Comparison of ENCODE assay signal across 1 cellular context in the genomic region with DNA sequence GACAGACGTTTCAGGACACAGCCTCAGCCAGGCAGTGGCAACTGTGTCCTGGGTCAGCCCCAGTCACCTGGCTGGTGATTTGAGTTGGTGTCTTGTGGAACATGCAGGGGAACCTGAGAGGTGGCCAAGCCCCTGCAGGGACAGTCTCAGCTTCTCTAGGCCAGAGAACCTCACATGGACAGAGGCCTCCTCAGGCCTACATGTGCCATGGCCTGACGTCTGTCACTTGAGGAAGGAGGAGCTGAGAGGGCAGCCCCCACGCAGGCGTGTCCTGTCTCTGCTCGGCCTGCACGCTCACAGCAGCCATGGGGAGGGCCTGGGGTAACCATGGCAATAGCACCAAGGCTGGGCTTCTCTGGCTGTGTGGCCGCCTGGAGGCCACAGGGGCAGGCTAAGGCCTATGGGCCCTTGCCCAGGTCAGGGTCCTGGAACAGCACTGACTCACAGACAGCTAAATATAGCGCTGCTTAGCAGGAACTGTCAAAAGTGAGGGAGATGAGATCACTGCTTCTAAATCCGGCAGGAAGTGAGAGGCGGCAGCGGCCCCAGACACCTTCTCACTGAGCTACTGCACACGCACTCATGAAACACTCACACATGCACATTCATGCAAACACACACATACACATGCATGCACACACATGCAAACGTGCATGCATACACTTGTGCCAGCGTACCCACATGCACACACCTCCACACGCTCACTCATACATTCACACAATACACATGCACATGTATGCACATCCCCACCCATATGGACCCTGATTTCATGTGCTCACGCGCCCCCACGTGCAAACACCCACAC.
TF ChIP-seq lines count a peak whose summit lies in the region.

No MANE protein-coding gene starts in this region.

TF ChIP-seq in K562, 482 proteins besides CTCF, POLR2A, EP300 and RAD21 (continued from another document and continues in another):
- TF ChIP-seq, protein P1, sequence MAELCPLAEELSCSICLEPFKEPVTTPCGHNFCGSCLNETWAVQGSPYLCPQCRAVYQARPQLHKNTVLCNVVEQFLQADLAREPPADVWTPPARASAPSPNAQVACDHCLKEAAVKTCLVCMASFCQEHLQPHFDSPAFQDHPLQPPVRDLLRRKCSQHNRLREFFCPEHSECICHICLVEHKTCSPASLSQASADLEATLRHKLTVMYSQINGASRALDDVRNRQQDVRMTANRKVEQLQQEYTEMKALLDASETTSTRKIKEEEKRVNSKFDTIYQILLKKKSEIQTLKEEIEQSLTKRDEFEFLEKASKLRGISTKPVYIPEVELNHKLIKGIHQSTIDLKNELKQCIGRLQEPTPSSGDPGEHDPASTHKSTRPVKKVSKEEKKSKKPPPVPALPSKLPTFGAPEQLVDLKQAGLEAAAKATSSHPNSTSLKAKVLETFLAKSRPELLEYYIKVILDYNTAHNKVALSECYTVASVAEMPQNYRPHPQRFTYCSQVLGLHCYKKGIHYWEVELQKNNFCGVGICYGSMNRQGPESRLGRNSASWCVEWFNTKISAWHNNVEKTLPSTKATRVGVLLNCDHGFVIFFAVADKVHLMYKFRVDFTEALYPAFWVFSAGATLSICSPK (IDR thresholded peaks at IDR 0.05; ENCODE audit: borderline replicate concordance), result no peak
- TF ChIP-seq FOXO4 (CRISPR knock-in tag; IDR thresholded peaks at IDR 0.05) (no peak), GATAD2B (IDR thresholded peaks at IDR 0.05; ENCODE audit: borderline replicate concordance) (no peak), KDM4B (IDR thresholded peaks at IDR 0.05; ENCODE audit: borderline replicate concordance in 2 of 2, low read depth in 1 of 2) (no peak; a peak in 1 of 4 replicates), ZNF780A (CRISPR knock-in tag; IDR thresholded peaks at IDR 0.05) (no peak), ZNF232 (CRISPR knock-in tag; IDR thresholded peaks at IDR 0.05) (0 out of 2 replicates have a peak, but pooled peaks have one; percentile 47), GABPA (tag; conservative IDR thresholded peaks at IDR 0.05; ENCODE audit: low read depth) (peak; percentile 39; the same call in 1 of the 2 replicates), ZNF184 (CRISPR knock-in tag; IDR thresholded peaks at IDR 0.05) (no peak), ZNF165 (CRISPR knock-in tag; IDR thresholded peaks at IDR 0.05; ENCODE audit: borderline replicate concordance) (no peak), SRSF3 (IDR thresholded peaks at IDR 0.05; ENCODE audit: insufficient read depth, low read length) (no peak), HBP1 (CRISPR knock-in tag; IDR thresholded peaks at IDR 0.05) (no peak), CHD7 (IDR thresholded peaks at IDR 0.05; ENCODE audit: low read depth, low read length) (no peak), POLR2AphosphoS5 (IDR thresholded peaks at IDR 0.05; ENCODE audit: control insufficient read depth, insufficient read depth, low read depth, low read length) (no peak), KAT8 (IDR thresholded peaks at IDR 0.05; ENCODE audit: low read depth) (no peak), PTRF (tag; IDR thresholded peaks at IDR 0.05) (no peak), ZNF239 (CRISPR knock-in tag; IDR thresholded peaks at IDR 0.05) (no peak), SNRNP70 (optimal IDR thresholded peaks at IDR 0.05; ENCODE audit: low read depth, low read length) (no peak), JUND (IDR thresholded peaks at IDR 0.05; ENCODE audit: borderline replicate concordance, low read depth, low read length) (peak; percentile 91), JUND (tag; IDR thresholded peaks at IDR 0.05; ENCODE audit: borderline replicate concordance, low read depth, low read length) (peak; percentile 95; the same call in 2 of the 3 replicates), ARID1B (IDR thresholded peaks at IDR 0.05) (no peak; the same call in 1 of the 2 replicates), ZNF384 (IDR thresholded peaks at IDR 0.05; ENCODE audit: low read depth, low read length) (no peak), PHF21A (IDR thresholded peaks at IDR 0.05; ENCODE audit: borderline replicate concordance, low read depth) (no peak), DACH1 (IDR thresholded peaks at IDR 0.05; ENCODE audit: partially characterized antibody) (no peak)
- TF ChIP-seq, protein P2, sequence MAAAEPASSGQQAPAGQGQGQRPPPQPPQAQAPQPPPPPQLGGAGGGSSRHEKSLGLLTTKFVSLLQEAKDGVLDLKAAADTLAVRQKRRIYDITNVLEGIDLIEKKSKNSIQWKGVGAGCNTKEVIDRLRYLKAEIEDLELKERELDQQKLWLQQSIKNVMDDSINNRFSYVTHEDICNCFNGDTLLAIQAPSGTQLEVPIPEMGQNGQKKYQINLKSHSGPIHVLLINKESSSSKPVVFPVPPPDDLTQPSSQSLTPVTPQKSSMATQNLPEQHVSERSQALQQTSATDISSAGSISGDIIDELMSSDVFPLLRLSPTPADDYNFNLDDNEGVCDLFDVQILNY (CRISPR knock-in tag; IDR thresholded peaks at IDR 0.05), result 0 out of 2 replicates have a peak, but pooled peaks have one; percentile 11
- TF ChIP-seq, protein P3, sequence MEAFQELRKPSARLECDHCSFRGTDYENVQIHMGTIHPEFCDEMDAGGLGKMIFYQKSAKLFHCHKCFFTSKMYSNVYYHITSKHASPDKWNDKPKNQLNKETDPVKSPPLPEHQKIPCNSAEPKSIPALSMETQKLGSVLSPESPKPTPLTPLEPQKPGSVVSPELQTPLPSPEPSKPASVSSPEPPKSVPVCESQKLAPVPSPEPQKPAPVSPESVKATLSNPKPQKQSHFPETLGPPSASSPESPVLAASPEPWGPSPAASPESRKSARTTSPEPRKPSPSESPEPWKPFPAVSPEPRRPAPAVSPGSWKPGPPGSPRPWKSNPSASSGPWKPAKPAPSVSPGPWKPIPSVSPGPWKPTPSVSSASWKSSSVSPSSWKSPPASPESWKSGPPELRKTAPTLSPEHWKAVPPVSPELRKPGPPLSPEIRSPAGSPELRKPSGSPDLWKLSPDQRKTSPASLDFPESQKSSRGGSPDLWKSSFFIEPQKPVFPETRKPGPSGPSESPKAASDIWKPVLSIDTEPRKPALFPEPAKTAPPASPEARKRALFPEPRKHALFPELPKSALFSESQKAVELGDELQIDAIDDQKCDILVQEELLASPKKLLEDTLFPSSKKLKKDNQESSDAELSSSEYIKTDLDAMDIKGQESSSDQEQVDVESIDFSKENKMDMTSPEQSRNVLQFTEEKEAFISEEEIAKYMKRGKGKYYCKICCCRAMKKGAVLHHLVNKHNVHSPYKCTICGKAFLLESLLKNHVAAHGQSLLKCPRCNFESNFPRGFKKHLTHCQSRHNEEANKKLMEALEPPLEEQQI (IDR thresholded peaks at IDR 0.05), result no peak
